In genomic region chr12:120944645-120945217, GRCh38 we compare ENCODE assay signal across 9 cellular contexts. TPM values are rescaled to one million over a fixed set of nuclear protein-coding genes. Genes with fewer than 3 reads are reported as not detected.
DNase-seq lines count a peak whose midpoint lies in the region; ATAC-seq and TF ChIP-seq lines count a peak whose summit lies in the region.
"Had no signal": no experiment of that assay in that cellular context is flagged by ENCODE, and none has a peak within 500 bp of the region (broad histone marks: within the 10 kb centered on the region; RNA-seq: fewer than 3 reads in every experiment).

No MANE protein-coding gene starts in this region.

- peak overlapping the region; percentile 97 for H2AFZ ChIP-seq in HCT116 (ENCODE audit: low read depth, low read length, poor library complexity, severe bottlenecking)

- H3K27ac ChIP-seq in HCT116 (ENCODE audit: low read depth, low read length): no peak overlapping the region

- peak overlapping the region; percentile 22; the same call in 1 of the 2 replicates for H3K4me2 ChIP-seq in HCT116 (ENCODE audit: low read length)

- H3K27me3 ChIP-seq in BE2C (no peaks in the 10 kb centered on the region), HCT116 (ENCODE audit: insufficient read depth, low read length) (no peaks in the 10 kb centered on the region)

- CTCF ChIA-PET in HCT116 (lab: Charles Lee): interaction anchor here (0.7 to 2.2 kb wide), 6 partner anchors 8 to 122 kb away, joined by 3 to 16 read pairs (median 4); no protein-coding TSS in a partner anchor
- CTCF ChIA-PET in activated naive CD4-positive, alpha-beta T cell treated with anti-CD3 and anti-CD28 coated beads for 36 hours (lab: Charles Lee): interaction anchor here (0.6 to 4.4 kb wide), 12 partner anchors 10 to 280 kb away, joined by 3 to 20 read pairs (median 4); no protein-coding TSS in a partner anchor

- H3K9me3 Mint-ChIP-seq in activated naive CD4-positive, alpha-beta T cell treated with anti-CD3 and anti-CD28 coated beads for 36 hours: no peaks in the 10 kb centered on the region

- H4K20me1 ChIP-seq in HCT116 (ENCODE audit: insufficient read depth): no peaks in the 10 kb centered on the region

- H3K79me2 ChIP-seq in HCT116 (ENCODE audit: insufficient read depth, low read length): no peaks in the 10 kb centered on the region

- H3K9ac ChIP-seq in HCT116 (ENCODE audit: low read length): no peak overlapping the region

- POLR2A ChIA-PET in HCT116 (lab: Charles Lee): interaction anchor here (0.7 to 1.6 kb wide), 3 partner anchors 11 to 29 kb away, joined by 3 to 7 read pairs (median 4); no protein-coding TSS in a partner anchor

- H3K36me3 ChIP-seq in BE2C (no peaks in the 10 kb centered on the region), HCT116 (ENCODE audit: control insufficient read depth in 1 of 2, insufficient read depth in 2 of 2, low read length in 2 of 2) (no peaks in the 10 kb centered on the region)

- in situ Hi-C loops in SK-MEL-5 (cut with HindIII; ENCODE audit: low pct_unique_long_range_greater_than_20kb, low sequenced_read_pairs): no loop called here

- H3K4me1 Mint-ChIP-seq in activated naive CD4-positive, alpha-beta T cell treated with anti-CD3 and anti-CD28 coated beads for 36 hours (ENCODE audit: low read depth): peaks cover 6% of the 10 kb centered on the region

- peak; percentile 66 for TF ChIP-seq RAD21 in HCT116 (IDR thresholded peaks at IDR 0.05; ENCODE audit: low read depth)

- H3K27me3 Mint-ChIP-seq in activated naive CD4-positive, alpha-beta T cell treated with anti-CD3 and anti-CD28 coated beads for 36 hours (ENCODE audit: low read depth): no peaks in the 10 kb centered on the region

- H3K4me3 Mint-ChIP-seq in activated naive CD4-positive, alpha-beta T cell treated with anti-CD3 and anti-CD28 coated beads for 36 hours: no peak overlapping the region

- DNase-seq in BE2C: peak; percentile 70
- no peak for DNase-seq in HCT116 (ENCODE audit: low read depth, low spot score)
- DNase-seq in SK-MEL-5 (ENCODE audit: low read depth, low spot score): peak; percentile 73
- DNase-seq in activated naive CD4-positive, alpha-beta T cell treated with anti-CD3 and anti-CD28 coated beads for 36 hours: peak; percentile 85
- DNase-seq in left cardiac atrium: peak; percentile 56
- peak; percentile 56 to 78 (median 70) for DNase-seq in stimulated activated CD4-positive, alpha-beta T cell treated with anti-CD3 and anti-CD28 coated beads, Interleukin-12 subunit alpha, Interleukin-12 subunit beta, amount 100 ng/mL, for 48 hours (ENCODE audit: low read depth in 2 of 3, low spot score in 1 of 3)
- DNase-seq in NCI-H2196 (lab: John Stamatoyannopoulos, UW; ENCODE audit: unreplicated experiment): no peak

- H3K9me3 ChIP-seq in BE2C (no peaks in the 10 kb centered on the region; the same call in 1 of the 2 replicates), HCT116 (ENCODE audit: control insufficient read depth in 1 of 2, insufficient read depth in 1 of 2, low read depth in 1 of 2, low read length in 2 of 2) (no peaks in the 10 kb centered on the region)

- H3K9me2 ChIP-seq in HCT116 (ENCODE audit: insufficient read depth): no peaks in the 10 kb centered on the region

- H3K36me3 Mint-ChIP-seq in activated naive CD4-positive, alpha-beta T cell treated with anti-CD3 and anti-CD28 coated beads for 36 hours (ENCODE audit: low read depth): no peaks in the 10 kb centered on the region

- peak; percentile 86 for TF ChIP-seq CTCF in BE2C (IDR thresholded peaks at IDR 0.05; ENCODE audit: low read depth, low read length)
- TF ChIP-seq CTCF in HCT116 (IDR thresholded peaks at IDR 0.05 in 2 of 3, conservative IDR thresholded peaks at IDR 0.05 in 1 of 3; ENCODE audit: borderline replicate concordance in 1 of 3, insufficient read depth in 1 of 3, low read depth in 2 of 3, low read length in 2 of 3): peak; percentile 65 to 88 (median 80); a peak in 5 of 6 replicates

- H3K4me3 ChIP-seq in BE2C (ENCODE audit: low read depth, low read length) (no peak overlapping the region), HCT116 (replicated peaks in 1 of 2; ENCODE audit: low read depth in 1 of 2, low read length in 2 of 2) (no peak overlapping the region)

- no TSS peak for BruUV-seq in HCT116 (replicated peaks; lab: Mats Ljungman, UMichigan)

- ATAC-seq in HCT116: peak; percentile 92
- ATAC-seq in left cardiac atrium: peak in 1 of 2 donors; percentile 50
- no peak for ATAC-seq in HG02642 (IDR thresholded peaks at IDR 0.05; ENCODE audit: poor library complexity, unreplicated experiment)

- no peak overlapping the region for H3K27ac Mint-ChIP-seq in activated naive CD4-positive, alpha-beta T cell treated with anti-CD3 and anti-CD28 coated beads for 36 hours

- TF ChIP-seq POLR2A in HCT116 (IDR thresholded peaks at IDR 0.05; ENCODE audit: borderline replicate concordance, extremely low read depth, insufficient read depth, insufficient read length): no peak

- RAD21 ChIA-PET in HCT116 (lab: Charles Lee; ENCODE audit: low non-redundant PET in 1 of 2, low total read pairs in 2 of 2, uncharacterized antibody in 2 of 2, unreplicated experiment in 2 of 2): interaction anchor here in 1 of 2 experiments (0.9 kb wide), 1 partner anchor 27 kb away, joined by 3 read pairs; no protein-coding TSS in a partner anchor

- H3K4me1 ChIP-seq in BE2C (no peaks in the 10 kb centered on the region), HCT116 (ENCODE audit: control insufficient read depth in 1 of 2, insufficient read depth in 2 of 2, low read length in 2 of 2) (peaks cover 4 to 12% of the 10 kb centered on the region in 2 experiments; a peak in 3 of 4 replicates)

- intact Hi-C loops in HCT116 (cut with micrococcal nuclease): loop anchor here (2.0 kb wide), 1 partner anchor 26 kb away; no protein-coding TSS in a partner anchor
- intact Hi-C loops in activated naive CD4-positive, alpha-beta T cell treated with anti-CD3 and anti-CD28 coated beads for 36 hours (cut with micrococcal nuclease): loop anchor here (1.0 kb wide), 3 partner anchors 18 to 152 kb away; no protein-coding TSS in a partner anchor
- intact Hi-C loops in left cardiac atrium (cut with DNase I): no loop called here

TF ChIP-seq in HCT116, 20 proteins besides CTCF, POLR2A, EP300 and RAD21:
- TF ChIP-seq ATF3 (IDR thresholded peaks at IDR 0.05) (no peak), CEBPB (IDR thresholded peaks at IDR 0.05; ENCODE audit: low read depth) (peak; percentile 33; the same call in 1 of the 2 replicates)

RNA-seq across cellular contexts. Expression of gene HNF1A, which starts 33.6 kb away (rescaled TPM):
- polyA plus RNA-seq in BE2C (2012; ENCODE audit: insufficient read depth, insufficient read length, low read depth): not detected
- total RNA-seq in HCT116 (2021; ENCODE audit: unreplicated experiment): not detected
- 0.03 TPM in 1 of 2 replicates, not detected in the other for polyA plus RNA-seq in HCT116 (2012)
- total RNA-seq in SK-MEL-5 (2014; rRNA removed; shearing (Covaris generic)): not detected in 2 replicates
- not detected in 2 replicates for polyA plus RNA-seq in SK-MEL-5 (2015; cell fraction: cytosol; rRNA removed)
- not detected in 2 replicates for polyA plus RNA-seq in SK-MEL-5 (2015; cell fraction: nucleus; rRNA removed)
- not detected for total RNA-seq in activated naive CD4-positive, alpha-beta T cell treated with anti-CD3 and anti-CD28 coated beads for 36 hours
- not detected for total RNA-seq in left cardiac atrium
- total RNA-seq: temporal lobe had no signal

RNA-seq across cellular contexts. Expression of gene SPPL3, which starts 40.6 kb away (rescaled TPM):
- polyA plus RNA-seq in BE2C (2012; ENCODE audit: insufficient read depth, insufficient read length, low read depth): 29.5 TPM
- 39.7 TPM for total RNA-seq in HCT116 (2021; ENCODE audit: unreplicated experiment)
- polyA plus RNA-seq in HCT116 (2012): 24.3 and 28.6 TPM in 2 replicates
- total RNA-seq in SK-MEL-5 (2014; rRNA removed; shearing (Covaris generic)): 7.4 and 7.5 TPM in 2 replicates
- polyA plus RNA-seq in SK-MEL-5 (2015; cell fraction: cytosol; rRNA removed): 51.2 and 56.2 TPM in 2 replicates
- polyA plus RNA-seq in SK-MEL-5 (2015; cell fraction: nucleus; rRNA removed): 8.2 and 16.0 TPM in 2 replicates
- 10 to 100 TPM; 19.8 to 22.2 TPM for total RNA-seq in activated naive CD4-positive, alpha-beta T cell treated with anti-CD3 and anti-CD28 coated beads for 36 hours
- 10 to 100 TPM; 27.6 to 29.7 TPM for total RNA-seq in left cardiac atrium

Comparison
In these comparisons a context has a peak if more than half of its experiments do, and no peak if none do; other contexts are left out.
1. DNase-seq: peak in BE2C (single experiment), SK-MEL-5 (single experiment), activated naive CD4-positive, alpha-beta T cell treated with anti-CD3 and anti-CD28 coated beads for 36 hours (single experiment), left cardiac atrium (single experiment) and stimulated activated CD4-positive, alpha-beta T cell treated with anti-CD3 and anti-CD28 coated beads, Interleukin-12 subunit alpha, Interleukin-12 subunit beta, amount 100 ng/mL, for 48 hours (3 of 3); none in HCT116 (single experiment) and NCI-H2196 (single experiment).
2. intact Hi-C loops: an anchor here in HCT116 (2.0 kb wide) and activated naive CD4-positive, alpha-beta T cell treated with anti-CD3 and anti-CD28 coated beads for 36 hours (1.0 kb wide); none called in left cardiac atrium.